In the genomic region with DNA sequence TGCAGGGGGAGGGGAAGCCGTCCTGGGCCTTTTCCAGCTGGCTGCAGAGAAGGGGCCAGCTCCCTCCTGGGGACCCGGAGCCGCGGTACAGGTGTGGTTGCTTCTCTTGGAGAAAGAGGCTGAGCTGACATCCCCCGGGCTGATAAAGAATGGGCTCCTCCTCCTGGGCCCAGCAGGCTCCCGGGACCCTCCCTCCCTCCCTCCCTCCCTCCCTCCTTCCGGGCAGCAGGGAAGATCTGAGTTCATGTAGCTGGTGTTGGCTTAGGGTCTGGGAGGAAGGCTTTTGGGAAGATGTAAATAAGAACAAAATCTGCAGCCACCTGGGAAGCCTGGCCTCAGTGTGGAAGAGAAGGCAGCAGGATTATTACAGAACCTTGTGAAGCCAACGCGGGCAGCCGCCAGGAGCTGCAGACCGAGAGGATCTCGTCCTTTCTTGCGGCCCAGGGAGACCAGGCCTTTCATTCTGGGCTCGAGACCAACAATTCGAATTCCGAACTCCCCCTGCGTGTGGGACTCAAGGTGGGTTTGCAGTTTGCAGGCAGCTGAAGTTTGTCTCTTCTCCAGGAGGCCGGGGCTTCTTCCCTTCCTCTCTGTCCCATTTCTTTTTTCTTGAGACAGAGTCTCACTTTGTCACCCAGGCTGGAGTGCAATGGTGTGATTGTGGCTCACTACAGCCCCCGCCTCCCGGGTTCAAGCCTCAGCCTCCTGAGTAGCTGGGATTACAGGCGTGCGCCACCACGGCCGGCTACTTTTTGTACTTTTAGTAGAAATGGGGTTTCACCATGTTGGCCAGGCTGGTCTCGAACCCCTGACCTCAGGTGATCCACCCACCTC, we compare ENCODE assay signal across 8 cellular contexts. TPM values are rescaled to one million over a fixed set of nuclear protein-coding genes. Genes with fewer than 3 reads are reported as not detected.
DNase-seq lines count a peak whose midpoint lies in the region; ATAC-seq and TF ChIP-seq lines count a peak whose summit lies in the region.

Gene PLCXD1 (plus strand): TSS at position 216 of the 834 bp plus-strand sequence. CDS start 2,807 bp downstream, outside the sequence.

- 56% methylated on average over 16 of the region's 25 CpGs for WGBS in mammary epithelial cell (ENCODE audit: low coverage, missing lambda C conversion rate)
- 37 to 51% (median 43%) methylated on average over 12 to 25 of the region's 25 CpGs for WGBS in adrenal gland, 4 donors

- H3K9ac ChIP-seq in mammary epithelial cell (ENCODE audit: insufficient read depth, low read length): no peak within 1 kb of the TSS

- no peaks in the 10 kb centered on the region for H3K27me3 ChIP-seq in mammary epithelial cell (ENCODE audit: insufficient read depth, low read length)
- H3K27me3 ChIP-seq in adrenal gland: no peaks in the 10 kb centered on the region

- no peaks in the 10 kb centered on the region for H3K27me3 Mint-ChIP-seq in MCF 10A (ENCODE audit: insufficient read depth, unreplicated experiment)
- H3K27me3 Mint-ChIP-seq in activated CD4-positive, alpha-beta memory T cell treated with anti-CD3 and anti-CD28 coated beads for 36 hours: no peaks in the 10 kb centered on the region

- no peak within 1 kb of the TSS for H3K4me3 ChIP-seq in mammary epithelial cell (replicated peaks in 1 of 3; ENCODE audit: insufficient read depth in 1 of 3, low read depth in 2 of 3, low read length in 3 of 3)
- peak within 1 kb of the TSS in 1 of 4 donors; percentile 29 for H3K4me3 ChIP-seq in adrenal gland

- peaks cover 5% of the 10 kb centered on the region for H3K36me3 Mint-ChIP-seq in MCF 10A (ENCODE audit: insufficient read depth, unreplicated experiment)
- H3K36me3 Mint-ChIP-seq in activated CD4-positive, alpha-beta memory T cell treated with anti-CD3 and anti-CD28 coated beads for 36 hours: peaks cover 15% of the 10 kb centered on the region

- CTCF ChIA-PET in MCF 10A (lab: Yijun Ruan, JAX) (no interaction called here), mammary epithelial cell (lab: Charles Lee; ENCODE audit: low non-redundant PET) (no interaction called here)
- CTCF ChIA-PET in activated CD4-positive, alpha-beta memory T cell treated with anti-CD3 and anti-CD28 coated beads for 36 hours (lab: Charles Lee): no interaction called here

- no peak within 1 kb of the TSS for H3K4me2 ChIP-seq in mammary epithelial cell (ENCODE audit: insufficient read depth, low read depth, low read length)

- TF ChIP-seq CTCF in MCF 10A (IDR thresholded peaks at IDR 0.05; ENCODE audit: unreplicated experiment): no peak
- TF ChIP-seq CTCF in mammary epithelial cell (conservative IDR thresholded peaks at IDR 0.05 in 1 of 2, IDR thresholded peaks at IDR 0.05 in 1 of 2; ENCODE audit: extremely low read depth in 1 of 2, insufficient read depth in 1 of 2, low read depth in 1 of 2, low read length in 2 of 2): no peak
- no peak for TF ChIP-seq CTCF in adrenal gland (IDR thresholded peaks at IDR 0.05)

- no peaks in the 10 kb centered on the region for H4K20me1 ChIP-seq in mammary epithelial cell (ENCODE audit: insufficient read depth, low read length)

- peaks cover 3% of the 10 kb centered on the region for H3K4me1 ChIP-seq in mammary epithelial cell (ENCODE audit: insufficient read depth, low read length)
- peaks cover 5 to 6% of the 10 kb centered on the region in 2 donors for H3K4me1 ChIP-seq in adrenal gland (replicated peaks in 1 of 2)

- no peaks in the 10 kb centered on the region for H3K9me3 ChIP-seq in mammary epithelial cell (replicated peaks; ENCODE audit: insufficient read depth, low read length)
- no peaks in the 10 kb centered on the region for H3K9me3 ChIP-seq in adrenal gland (replicated peaks in 1 of 3)

- POLR2A ChIA-PET in MCF 10A (lab: Yijun Ruan, JAX): no interaction called here
- POLR2A ChIA-PET in activated CD4-positive, alpha-beta memory T cell treated with anti-CD3 and anti-CD28 coated beads for 36 hours (lab: Charles Lee): no interaction called here

- dilution Hi-C loops in mammary epithelial cell (cut with HindIII; ENCODE audit: low sequenced_read_pairs): no loop called here

- no peak within 1 kb of the TSS for H2AFZ ChIP-seq in mammary epithelial cell (ENCODE audit: low read depth, low read length)

- no peak within 1 kb of the TSS for H3K4me3 Mint-ChIP-seq in MCF 10A (ENCODE audit: unreplicated experiment)
- H3K4me3 Mint-ChIP-seq in activated CD4-positive, alpha-beta memory T cell treated with anti-CD3 and anti-CD28 coated beads for 36 hours: peak within 1 kb of the TSS; percentile 74

- no peak within 1 kb of the TSS for H3K27ac Mint-ChIP-seq in MCF 10A (ENCODE audit: low read depth, unreplicated experiment)
- peak within 1 kb of the TSS; percentile 45 for H3K27ac Mint-ChIP-seq in activated CD4-positive, alpha-beta memory T cell treated with anti-CD3 and anti-CD28 coated beads for 36 hours

- peaks cover 7% of the 10 kb centered on the region for H3K36me3 ChIP-seq in mammary epithelial cell (ENCODE audit: insufficient read depth, low read length)
- no peaks in the 10 kb centered on the region for H3K36me3 ChIP-seq in adrenal gland (replicated peaks in 1 of 2)

- no peak within 1 kb of the TSS for H3K27ac ChIP-seq in mammary epithelial cell (ENCODE audit: insufficient read depth, low read depth, low read length)
- no peak within 1 kb of the TSS for H3K27ac ChIP-seq in adrenal gland

- ATAC-seq in HG02938 (IDR thresholded peaks at IDR 0.05; ENCODE audit: unreplicated experiment): no peak

- no peaks in the 10 kb centered on the region for H3K4me1 Mint-ChIP-seq in MCF 10A (ENCODE audit: insufficient read depth, unreplicated experiment)
- H3K4me1 Mint-ChIP-seq in activated CD4-positive, alpha-beta memory T cell treated with anti-CD3 and anti-CD28 coated beads for 36 hours (ENCODE audit: low read depth): peaks cover 19% of the 10 kb centered on the region

- BruUV-seq in MCF 10A (replicated peaks; lab: Mats Ljungman, UMichigan): no TSS peak
- no TSS peak for BruUV-seq in mammary epithelial cell (replicated peaks; lab: Mats Ljungman, UMichigan)

- in situ Hi-C loops in mammary epithelial cell (cut with MboI; ENCODE audit: low sequenced_read_pairs in 2 of 2): no loop called here

- no peaks in the 10 kb centered on the region for H3K79me2 ChIP-seq in mammary epithelial cell (ENCODE audit: insufficient read depth, low read length)

- intact Hi-C loops in MCF 10A (cut with micrococcal nuclease): no loop called here
- intact Hi-C loops in mammary epithelial cell (cut with micrococcal nuclease): loop anchor here (5.0 kb wide), 1 partner anchor 36 kb away; the partner anchor contains the start of gene GTPBP6
- intact Hi-C loops in activated CD4-positive, alpha-beta memory T cell treated with anti-CD3 and anti-CD28 coated beads for 36 hours (cut with micrococcal nuclease): loop anchor here (5.0 kb wide), 1 partner anchor 106 kb away; the partner anchor contains the start of gene PPP2R3B
- intact Hi-C loops in posterior cingulate gyrus (cut with DNase I): no loop called here
- intact Hi-C loops in adrenal gland (cut with DNase I): no loop called here

- no peaks in the 10 kb centered on the region for H3K9me3 Mint-ChIP-seq in MCF 10A (ENCODE audit: unreplicated experiment)
- no peaks in the 10 kb centered on the region for H3K9me3 Mint-ChIP-seq in activated CD4-positive, alpha-beta memory T cell treated with anti-CD3 and anti-CD28 coated beads for 36 hours

- DNase-seq in MCF 10A (ENCODE audit: unreplicated experiment) (no peak), mammary epithelial cell (no peak), glomerular visceral epithelial cell (ENCODE audit: extremely low spot score) (peak; percentile 31), posterior cingulate gyrus (peak in 6 of 10 donors; percentile 21 to 84 (median 52)), COLO668 (lab: John Stamatoyannopoulos, UW; ENCODE audit: unreplicated experiment) (no peak), adrenal gland (no peak)
- DNase-seq in activated CD4-positive, alpha-beta memory T cell treated with anti-CD3 and anti-CD28 coated beads for 36 hours: peak; percentile 29

- TF ChIP-seq POLR2A in adrenal gland (IDR thresholded peaks at IDR 0.05): no peak

RNA-seq across cellular contexts. Expression of gene PLCXD1, which starts in this region (rescaled TPM):
- 7.6 and 12.0 TPM in 2 replicates for total RNA-seq in MCF 10A (2022)
- total RNA-seq in mammary epithelial cell: 1 to 10 TPM; 4.3 to 9.8 TPM
- polyA plus RNA-seq in mammary epithelial cell: 6.6 TPM
- 20.4 TPM for polyA minus RNA-seq in mammary epithelial cell
- 10 to 100 TPM; 42.2 to 46.5 TPM for total RNA-seq in activated CD4-positive, alpha-beta memory T cell treated with anti-CD3 and anti-CD28 coated beads for 36 hours
- 1 to 10 TPM; 1.2 to 7.8 (median 5.8) TPM for total RNA-seq in adrenal gland
- 10 to 100 TPM in 1 of 3 donors, 1 to 10 TPM in 2; 1.4 to 14.3 (median 9.9) TPM for polyA plus RNA-seq in adrenal gland

Comparison
In these comparisons a context has a peak if more than half of its experiments do, and no peak if none do; other contexts are left out.
1. intact Hi-C loops: an anchor here in mammary epithelial cell (5.0 kb wide) and activated CD4-positive, alpha-beta memory T cell treated with anti-CD3 and anti-CD28 coated beads for 36 hours (5.0 kb wide); none called in MCF 10A, posterior cingulate gyrus and adrenal gland.
2. DNase-seq: peak in activated CD4-positive, alpha-beta memory T cell treated with anti-CD3 and anti-CD28 coated beads for 36 hours (single experiment), glomerular visceral epithelial cell (single experiment) and posterior cingulate gyrus (6 of 10); none in MCF 10A (single experiment), mammary epithelial cell (single experiment), COLO668 (single experiment) and adrenal gland (0 of 7).